Comparison of ENCODE assay signal across 7 cellular contexts in genomic region chr6:114342086-114342825, GRCh38. TPM values are rescaled to one million over a fixed set of nuclear protein-coding genes. Genes with fewer than 3 reads are reported as not detected.
DNase-seq lines count a peak whose midpoint lies in the region; ATAC-seq and TF ChIP-seq lines count a peak whose summit lies in the region.

No MANE protein-coding gene starts in this region.

- ATAC-seq in CD4-positive, alpha-beta T cell (ENCODE audit: poor library complexity): no peak
- no peak for ATAC-seq in GM19328 (IDR thresholded peaks at IDR 0.05; ENCODE audit: unreplicated experiment)
- no peak for ATAC-seq in GM18517 (IDR thresholded peaks at IDR 0.05; ENCODE audit: unreplicated experiment)

- no peaks in the 10 kb centered on the region for H3K79me2 ChIP-seq in PC-9 (ENCODE audit: low read depth)
- no peaks in the 10 kb centered on the region for H3K79me2 ChIP-seq in osteoblast (ENCODE audit: insufficient read depth, low read length)

- intact Hi-C loops in PC-9 (cut with micrococcal nuclease; ENCODE audit: unreplicated experiment): loop anchor here (5.0 kb wide), 1 partner anchor 405 kb away; no protein-coding TSS in a partner anchor
- intact Hi-C loops in CD4-positive, alpha-beta T cell (cut with DNase I, micrococcal nuclease): no loop called here

- no peaks in the 10 kb centered on the region for H4K20me1 ChIP-seq in PC-9 (ENCODE audit: insufficient read depth)
- no peaks in the 10 kb centered on the region for H4K20me1 ChIP-seq in osteoblast (ENCODE audit: insufficient read depth, low read length)

- H3K9me3 Mint-ChIP-seq in CD4-positive, alpha-beta T cell: no peaks in the 10 kb centered on the region

- DNase-seq in GM20000 (ENCODE audit: low spot score): peak; percentile 32
- DNase-seq in PC-9: peak in 1 of 2 experiments; percentile 34
- DNase-seq in fibroblast of the aortic adventitia (ENCODE audit: low read depth): no peak
- DNase-seq in osteoblast (ENCODE audit: insufficient read length, low spot score, missing footprints): peak; percentile 81
- DNase-seq in CD4-positive, alpha-beta T cell: no peak

- no peaks in the 10 kb centered on the region for H3K36me3 ChIP-seq in PC-9 (ENCODE audit: low read depth)
- no peaks in the 10 kb centered on the region for H3K36me3 ChIP-seq in osteoblast (ENCODE audit: insufficient read depth, low read length)

- H2AFZ ChIP-seq in PC-9: peak overlapping the region; percentile 75
- no peak overlapping the region for H2AFZ ChIP-seq in osteoblast (ENCODE audit: low read length)

- H3K9me3 ChIP-seq in PC-9 (ENCODE audit: insufficient read depth, low read depth): no peaks in the 10 kb centered on the region
- no peaks in the 10 kb centered on the region for H3K9me3 ChIP-seq in osteoblast (ENCODE audit: low read depth, low read length)
- no peaks in the 10 kb centered on the region for H3K9me3 ChIP-seq in CD4-positive, alpha-beta T cell (ENCODE audit: control insufficient read depth, low read length)

- H3K4me3 ChIP-seq in PC-9 (peak overlapping the region; percentile 55; the same call in 1 of the 2 replicates), fibroblast of the aortic adventitia (ENCODE audit: low read depth, low read length) (peak overlapping the region; percentile 45), osteoblast (ENCODE audit: insufficient read depth, low read length) (peak overlapping the region; percentile 57)

- H3F3A ChIP-seq in PC-9 (ENCODE audit: insufficient read depth, low read depth): no peaks in the 10 kb centered on the region

- no TSS peak for BruUV-seq in PC-9 (replicated peaks; lab: Mats Ljungman, UMichigan)

- no peaks in the 10 kb centered on the region for H3K4me1 ChIP-seq in PC-9 (replicated peaks; ENCODE audit: insufficient read depth)
- no peaks in the 10 kb centered on the region for H3K4me1 ChIP-seq in osteoblast (ENCODE audit: insufficient read depth, low read length)

- no peaks in the 10 kb centered on the region; the same call in 1 of the 2 replicates for H3K9me2 ChIP-seq in PC-9 (ENCODE audit: insufficient read depth)

- no peak overlapping the region for H3K27ac Mint-ChIP-seq in CD4-positive, alpha-beta T cell

- POLR2A ChIA-PET in PC-9 (lab: Charles Lee; ENCODE audit: unreplicated experiment): no interaction called here
- POLR2A ChIA-PET in CD4-positive, alpha-beta T cell (lab: Charles Lee): no interaction called here

- peak overlapping the region; percentile 77 for H3K4me2 ChIP-seq in PC-9
- peak overlapping the region; percentile 61 for H3K4me2 ChIP-seq in osteoblast (ENCODE audit: insufficient read depth, low read length)

- H3K4me3 Mint-ChIP-seq in CD4-positive, alpha-beta T cell: no peak overlapping the region

- H3K36me3 Mint-ChIP-seq in CD4-positive, alpha-beta T cell (ENCODE audit: low read depth): no peaks in the 10 kb centered on the region

- no peak for TF ChIP-seq CTCF in GM20000 (IDR thresholded peaks at IDR 0.05; ENCODE audit: extremely low read depth, missing control alignments)
- TF ChIP-seq CTCF in PC-9 (conservative IDR thresholded peaks at IDR 0.05): no peak
- no peak for TF ChIP-seq CTCF in fibroblast of the aortic adventitia (IDR thresholded peaks at IDR 0.05; ENCODE audit: insufficient read depth, low read length)
- no peak for TF ChIP-seq CTCF in osteoblast (IDR thresholded peaks at IDR 0.05; ENCODE audit: extremely low read depth, low read depth, low read length)
- no peak for TF ChIP-seq CTCF in CD4-positive, alpha-beta T cell (IDR thresholded peaks at IDR 0.05)

- no peaks in the 10 kb centered on the region for H3K4me1 Mint-ChIP-seq in CD4-positive, alpha-beta T cell (ENCODE audit: low read depth)

- H3K27me3 ChIP-seq in PC-9 (ENCODE audit: insufficient read depth, low read depth): peaks cover 31% of the 10 kb centered on the region
- H3K27me3 ChIP-seq in osteoblast (ENCODE audit: insufficient read depth, low read length): peaks cover 29% of the 10 kb centered on the region
- H3K27me3 ChIP-seq in CD4-positive, alpha-beta T cell (ENCODE audit: control insufficient read depth, insufficient read depth, low read length): peaks cover 20% of the 10 kb centered on the region

- H3K27ac ChIP-seq in PC-9 (no peak overlapping the region), osteoblast (ENCODE audit: low read depth, low read length) (no peak overlapping the region)
- H3K27ac ChIP-seq in CD4-positive, alpha-beta T cell (ENCODE audit: low read depth, low read length): no peak overlapping the region

- CTCF ChIA-PET in PC-9 (lab: Charles Lee): no interaction called here
- CTCF ChIA-PET in CD4-positive, alpha-beta T cell (lab: Charles Lee): no interaction called here

- H3K27me3 Mint-ChIP-seq in CD4-positive, alpha-beta T cell: peaks cover 44% of the 10 kb centered on the region

RNA-seq across cellular contexts. Expression of gene HS3ST5, which starts 0.6 kb away (rescaled TPM):
- total RNA-seq in PC-9 (2021): 0.09 and 0.30 TPM in 2 replicates
- total RNA-seq in fibroblast of the aortic adventitia (ENCODE audit: low replicate concordance): 0.09 TPM in 1 of 2 replicates, not detected in the other
- not detected in 2 replicates for total RNA-seq in osteoblast
- not detected for total RNA-seq in CD4-positive, alpha-beta T cell

Comparison
In these comparisons a context has a peak if more than half of its experiments do, and no peak if none do; other contexts are left out.
1. DNase-seq: peak in GM20000 (single experiment) and osteoblast (single experiment); none in fibroblast of the aortic adventitia (single experiment) and CD4-positive, alpha-beta T cell (0 of 10).
2. Peak in every context shown above with its lines, with median percentiles within 50 percentile points of each other: H3K4me3 ChIP-seq.